Comparison of ENCODE assay signal across 8 cellular contexts in the genomic region with DNA sequence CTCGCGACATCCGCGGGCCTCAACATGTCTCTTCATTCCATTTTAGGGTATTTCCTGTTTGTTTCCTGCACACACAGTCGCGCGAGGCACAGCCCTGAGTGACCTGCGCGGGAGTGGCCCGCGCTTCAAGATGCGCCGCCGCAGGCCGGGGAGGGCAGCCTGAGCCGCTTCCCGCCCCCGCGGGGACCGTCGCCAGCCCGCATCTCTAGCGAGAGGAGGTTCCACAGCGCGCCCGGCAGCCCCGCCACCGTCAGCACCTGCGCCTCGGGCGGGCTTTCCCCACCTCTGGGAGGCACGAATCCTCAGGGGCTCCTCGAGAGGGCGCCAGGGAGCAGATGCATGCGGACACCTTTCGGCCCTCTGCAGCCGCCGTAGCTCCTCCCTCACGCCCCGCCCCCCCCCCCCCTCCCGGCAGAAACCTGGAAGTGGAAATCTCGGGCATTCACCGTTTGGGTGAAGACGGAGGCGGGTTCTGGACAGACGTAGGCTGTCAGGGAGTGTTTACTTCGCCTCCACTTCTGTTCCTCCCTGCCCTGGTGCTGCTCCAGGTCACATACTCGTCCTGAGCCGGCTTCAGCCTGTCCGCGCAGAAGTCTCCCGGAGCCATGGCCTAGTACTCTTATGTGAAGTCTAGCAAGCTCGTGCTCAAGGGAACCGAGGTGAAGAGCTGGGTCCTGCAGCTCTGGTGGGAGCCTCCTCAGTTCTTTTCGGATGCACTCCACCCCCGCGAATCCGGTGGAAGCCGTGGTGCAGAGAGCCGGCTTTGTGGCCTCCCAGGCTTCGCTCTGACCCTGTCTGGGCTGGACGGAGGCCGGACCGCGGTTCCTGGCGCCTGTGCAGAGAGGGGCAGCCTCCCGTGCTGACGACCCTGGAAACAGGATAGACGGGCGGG.
DNase-seq lines count a peak whose midpoint lies in the region; ATAC-seq and TF ChIP-seq lines count a peak whose summit lies in the region.

No MANE protein-coding gene starts in this region.

- TF ChIP-seq CTCF in gastrocnemius medialis (IDR thresholded peaks at IDR 0.05 in 4 of 5, conservative IDR thresholded peaks at IDR 0.05 in 1 of 5), result peak in 4 of 5 experiments; percentile 29 to 69 (median 56)
- TF ChIP-seq CTCF in smooth muscle cell (IDR thresholded peaks at IDR 0.05; ENCODE audit: borderline replicate concordance, insufficient read depth, poor library complexity, severe bottlenecking), result no peak

- H3K27me3 ChIP-seq in gastrocnemius medialis (no peaks in the 10 kb centered on the region), smooth muscle cell (ENCODE audit: low read depth) (no peaks in the 10 kb centered on the region)

- H3K9me3 ChIP-seq in gastrocnemius medialis (no peaks in the 10 kb centered on the region), smooth muscle cell (replicated peaks; ENCODE audit: low read depth) (no peaks in the 10 kb centered on the region)

- no peak overlapping the region for H3K9ac ChIP-seq in smooth muscle cell (ENCODE audit: low read depth)

- TF ChIP-seq POLR2A in gastrocnemius medialis (IDR thresholded peaks at IDR 0.05), result no peak

- no peaks in the 10 kb centered on the region for H3K79me2 ChIP-seq in smooth muscle cell (ENCODE audit: low read depth)

- H3K4me3 ChIP-seq in GM08714 (ENCODE audit: low read length) (peak overlapping the region; percentile 87), gastrocnemius medialis (peak overlapping the region; percentile 50 to 85 (median 81)), smooth muscle cell (no peak overlapping the region)

- in situ Hi-C loops in gastrocnemius medialis (cut with MboI; ENCODE audit: low sequenced_read_pairs in 4 of 4), result no loop called here

- peak overlapping the region; percentile 46 to 84 (median 78) for H3K27ac ChIP-seq in gastrocnemius medialis
- no peak overlapping the region for H3K27ac ChIP-seq in smooth muscle cell (ENCODE audit: low read depth)

- intact Hi-C loops in gastrocnemius medialis (cut with DNase I; ENCODE audit: low total_unique reads), result no loop called here

- H4K20me1 ChIP-seq in smooth muscle cell (ENCODE audit: low read depth), result no peaks in the 10 kb centered on the region

- peaks cover 0 to 7% of the 10 kb centered on the region in 2 donors for H3K4me1 ChIP-seq in gastrocnemius medialis
- H3K4me1 ChIP-seq in smooth muscle cell (ENCODE audit: low read depth), result no peaks in the 10 kb centered on the region

- DNase-seq in NCI-H146 (lab: John Stamatoyannopoulos, UW) (peak; percentile 88), T-helper 9 cell (peak; percentile 77), astrocyte of the hippocampus (ENCODE audit: low read depth, low spot score) (peak; percentile 81), hypothalamus (lab: John Stamatoyannopoulos, UW) (peak; percentile 10 to 85 (median 59)), gastrocnemius medialis (peak; percentile 65 to 74), smooth muscle cell (lab: John Stamatoyannopoulos, UW; ENCODE audit: unreplicated experiment) (no peak)

- no peaks in the 10 kb centered on the region for H3K36me3 ChIP-seq in gastrocnemius medialis
- H3K36me3 ChIP-seq in smooth muscle cell (ENCODE audit: low read depth), result no peaks in the 10 kb centered on the region

- 82% methylated on average over 64 of the region's 70 CpGs for WGBS in smooth muscle cell (ENCODE audit: low lambda C conversion rate)

- no peak overlapping the region for H2AFZ ChIP-seq in smooth muscle cell (ENCODE audit: low read depth)

- H3F3A ChIP-seq in smooth muscle cell (ENCODE audit: low read depth), result no peaks in the 10 kb centered on the region

- ATAC-seq in HG02610 (IDR thresholded peaks at IDR 0.05; ENCODE audit: unreplicated experiment), result peak; percentile 98
- ATAC-seq in gastrocnemius medialis, result peak; percentile 90 to 100

- H3K4me2 ChIP-seq in smooth muscle cell, result no peak overlapping the region
